In genomic region chr7:2553831-2554581, GRCh38 we compare ENCODE assay signal across 8 cellular contexts. TPM values are rescaled to one million over a fixed set of nuclear protein-coding genes. Genes with fewer than 3 reads are reported as not detected.
A peak's percentile ranks its signal among the peaks of the same experiment; 100 is the strongest.
DNase-seq lines count a peak whose midpoint lies in the region; ATAC-seq and TF ChIP-seq lines count a peak whose summit lies in the region.

No MANE protein-coding gene starts in this region.

- H3K4me1 ChIP-seq in BLaER1 (peaks cover 67% of the 10 kb centered on the region), Karpas-422 (ENCODE audit: low read length) (peaks cover 17% of the 10 kb centered on the region), colonic mucosa (peaks cover 12% of the 10 kb centered on the region), left lung (peaks cover 12 to 59% of the 10 kb centered on the region in 2 donors)

- intact Hi-C loops in colonic mucosa (cut with DNase I), result no loop called here
- intact Hi-C loops in left lung (cut with DNase I), result no loop called here

- peaks cover 28% of the 10 kb centered on the region for H4K20me1 ChIP-seq in BLaER1
- no peaks in the 10 kb centered on the region for H4K20me1 ChIP-seq in Karpas-422 (ENCODE audit: insufficient read depth, low read depth, low read length)

- no peaks in the 10 kb centered on the region for H3K9me3 ChIP-seq in BLaER1
- H3K9me3 ChIP-seq in Karpas-422 (ENCODE audit: low read length), result no peaks in the 10 kb centered on the region
- no peaks in the 10 kb centered on the region for H3K9me3 ChIP-seq in colonic mucosa
- H3K9me3 ChIP-seq in left lung, result no peaks in the 10 kb centered on the region

- ATAC-seq in naive thymus-derived CD8-positive, alpha-beta T cell, result no peak
- ATAC-seq in GM21367 (IDR thresholded peaks at IDR 0.05; ENCODE audit: unreplicated experiment) (no peak), left lung (no peak)

- H3K9ac ChIP-seq in BLaER1 (peak overlapping the region; percentile 100), Karpas-422 (ENCODE audit: low read length) (peak overlapping the region; percentile 93), colonic mucosa (ENCODE audit: low read depth in 2 of 2, low read length in 2 of 2) (peak overlapping the region; percentile 70 to 98)

- H3K27ac ChIP-seq in BLaER1 (peak overlapping the region; percentile 100), Karpas-422 (ENCODE audit: low read length) (peak overlapping the region; percentile 9; the same call in 1 of the 2 replicates), colonic mucosa (no peak overlapping the region), left lung (no peak overlapping the region)

- H2AFZ ChIP-seq in Karpas-422 (ENCODE audit: low read length), result no peak overlapping the region

- H3K4me3 ChIP-seq in BLaER1, result peak overlapping the region; percentile 74
- H3K4me3 ChIP-seq in Karpas-422 (ENCODE audit: low read length), result peak overlapping the region; percentile 75
- H3K4me3 ChIP-seq in colonic mucosa, result peak overlapping the region; percentile 95
- H3K4me3 ChIP-seq in left lung, result peak overlapping the region in 1 of 2 donors; percentile 85

- H3K9me3 Mint-ChIP-seq in naive thymus-derived CD8-positive, alpha-beta T cell, result no peaks in the 10 kb centered on the region

- H3K4me2 ChIP-seq in BLaER1 (peak overlapping the region; percentile 100), Karpas-422 (ENCODE audit: low read depth, low read length, poor library complexity, severe bottlenecking) (peak overlapping the region; percentile 95)

- peak overlapping the region; percentile 81 to 95 (median 87) for H3K4me3 Mint-ChIP-seq in naive thymus-derived CD8-positive, alpha-beta T cell

- DNase-seq in Karpas-422 (no peak), colonic mucosa (no peak), AG20443 (ENCODE audit: low spot score) (no peak), left lung (no peak), ureter (ENCODE audit: low spot score) (no peak)
- DNase-seq in naive thymus-derived CD8-positive, alpha-beta T cell, result no peak

- H3K79me2 ChIP-seq in Karpas-422 (ENCODE audit: low read length), result peaks cover 29% of the 10 kb centered on the region

- POLR2A ChIA-PET in naive thymus-derived CD8-positive, alpha-beta T cell (lab: Charles Lee), result interaction anchor here (0.6 to 3.3 kb wide), 10 partner anchors 9 to 100 kb away, joined by 3 to 16 read pairs (median 6); no protein-coding TSS in a partner anchor

- peaks cover 13 to 54% (median 44%) of the 10 kb centered on the region in 4 donors for H3K4me1 Mint-ChIP-seq in naive thymus-derived CD8-positive, alpha-beta T cell

- H3K36me3 ChIP-seq in BLaER1 (peaks cover 45% of the 10 kb centered on the region), Karpas-422 (ENCODE audit: insufficient read depth, low read length) (peaks cover 3% of the 10 kb centered on the region; the same call in 1 of the 2 replicates), colonic mucosa (no peaks in the 10 kb centered on the region), left lung (peaks cover 0 to 20% of the 10 kb centered on the region in 2 donors)

- H3K27me3 ChIP-seq in BLaER1 (no peaks in the 10 kb centered on the region), Karpas-422 (ENCODE audit: low read length) (no peaks in the 10 kb centered on the region), colonic mucosa (no peaks in the 10 kb centered on the region), left lung (no peaks in the 10 kb centered on the region)

- H3K36me3 Mint-ChIP-seq in naive thymus-derived CD8-positive, alpha-beta T cell, result peaks cover 0 to 35% (median 4%) of the 10 kb centered on the region in 3 donors

- no peaks in the 10 kb centered on the region for H3K27me3 Mint-ChIP-seq in naive thymus-derived CD8-positive, alpha-beta T cell

- peak overlapping the region in 8 of 10 donors; percentile 78 to 95 (median 87) for H3K27ac Mint-ChIP-seq in naive thymus-derived CD8-positive, alpha-beta T cell

- no peaks in the 10 kb centered on the region for H3K9me2 ChIP-seq in Karpas-422 (replicated peaks; ENCODE audit: insufficient read depth, low read length)

- TF ChIP-seq CTCF in colonic mucosa (IDR thresholded peaks at IDR 0.05) (no peak), left lung (IDR thresholded peaks at IDR 0.05) (no peak)

RNA-seq across cellular contexts. Expression of gene BRAT1, which starts 1.3 kb away (rescaled TPM):
- 10.5 and 30.1 TPM in 2 replicates for total RNA-seq in Karpas-422 (2014; rRNA removed; shearing (Covaris generic); ENCODE audit: low replicate concordance)
- 10 to 100 TPM; 19.3 to 40.0 TPM for total RNA-seq in colonic mucosa
- 10 to 100 TPM; 32.2 to 32.4 TPM for total RNA-seq in naive thymus-derived CD8-positive, alpha-beta T cell
- polyA plus RNA-seq in naive thymus-derived CD8-positive, alpha-beta T cell, result 10 to 100 TPM; 21.0 to 43.6 (median 25.4) TPM
- 10 to 100 TPM; 22.5 to 24.7 TPM for total RNA-seq in left lung
- 24.0 TPM for total RNA-seq in ureter

RNA-seq across cellular contexts. Expression of gene IQCE, which starts 4.8 kb away (rescaled TPM):
- total RNA-seq in Karpas-422 (2014; rRNA removed; shearing (Covaris generic); ENCODE audit: low replicate concordance), result 0.93 and 1.1 TPM in 2 replicates
- total RNA-seq in colonic mucosa (10 to 100 TPM; 23.2 to 36.3 TPM), left lung (10 to 100 TPM; 19.0 to 19.3 TPM), ureter (23.0 TPM)
- total RNA-seq in naive thymus-derived CD8-positive, alpha-beta T cell, result 1 to 10 TPM; 6.6 to 8.9 TPM
- 1 to 10 TPM in 2 of 3 donors, under 1 TPM in 1; 0.77 to 2.2 (median 2.0) TPM for polyA plus RNA-seq in naive thymus-derived CD8-positive, alpha-beta T cell

RNA-seq across cellular contexts. Expression of gene LFNG, which starts 34.4 kb away (rescaled TPM):
- 0.07 and 0.19 TPM in 2 replicates for total RNA-seq in Karpas-422 (2014; rRNA removed; shearing (Covaris generic); ENCODE audit: low replicate concordance)
- total RNA-seq in colonic mucosa (100 to 1,000 TPM in 1 of 2 donors, 10 to 100 TPM in 1; 61.4 to 105 TPM), left lung (10 to 100 TPM; 38.0 to 59.2 TPM), ureter (22.5 TPM)
- total RNA-seq in naive thymus-derived CD8-positive, alpha-beta T cell, result 100 to 1,000 TPM; 151 to 153 TPM
- polyA plus RNA-seq in naive thymus-derived CD8-positive, alpha-beta T cell, result 1 to 10 TPM in 2 of 3 donors, under 1 TPM in 1; 0.54 to 3.0 (median 1.6) TPM

Comparison
In these comparisons a context has a peak if more than half of its experiments do, and no peak if none do; other contexts are left out.
1. H3K27ac ChIP-seq: peak in BLaER1 (single experiment) and Karpas-422 (single experiment); none in colonic mucosa (single experiment) and left lung (0 of 2).
2. RNA of gene LFNG, which starts 34.4 kb away (total RNA-seq): 151 to 153 TPM in naive thymus-derived CD8-positive, alpha-beta T cell, 61.4 to 105 TPM in colonic mucosa, 38.0 to 59.2 TPM in left lung and 22.5 TPM in ureter (single experiment); 0.07 to 0.19 TPM in Karpas-422; every median in the first group is over 10 times any median in the second.
3. Peak in every context shown above with its lines, with median percentiles within 50 percentile points of each other: H3K9ac ChIP-seq.